Comparison of ENCODE assay signal across 1 cellular context in the genomic region with DNA sequence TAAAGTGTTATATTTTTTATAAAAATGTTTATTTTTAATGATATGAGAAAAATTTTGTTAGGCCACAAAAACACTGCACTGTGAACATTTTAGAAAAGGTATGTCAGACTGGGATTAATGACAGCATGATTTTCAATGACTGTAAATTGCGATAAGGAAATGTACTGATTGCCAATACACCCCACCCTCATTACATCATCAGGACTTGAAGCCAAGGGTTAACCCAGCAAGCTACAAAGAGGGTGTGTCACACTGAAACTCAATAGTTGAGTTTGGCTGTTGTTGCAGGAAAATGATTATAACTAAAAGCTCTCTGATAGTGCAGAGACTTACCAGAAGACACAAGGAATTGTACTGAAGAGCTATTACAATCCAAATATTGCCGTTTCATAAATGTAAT.
A peak's percentile ranks its signal among the peaks of the same experiment; 100 is the strongest.
TF ChIP-seq lines count a peak whose summit lies in the region.

No MANE protein-coding gene starts in this region.

TF ChIP-seq in HEK293, 187 proteins besides CTCF, POLR2A, EP300 and RAD21 (continued from another document):
- peak; percentile 58; the same call in 1 of the 2 replicates for TF ChIP-seq KLF1 (tag by site-specific recombination; IDR thresholded peaks at IDR 0.05)
- TF ChIP-seq, protein P1, sequence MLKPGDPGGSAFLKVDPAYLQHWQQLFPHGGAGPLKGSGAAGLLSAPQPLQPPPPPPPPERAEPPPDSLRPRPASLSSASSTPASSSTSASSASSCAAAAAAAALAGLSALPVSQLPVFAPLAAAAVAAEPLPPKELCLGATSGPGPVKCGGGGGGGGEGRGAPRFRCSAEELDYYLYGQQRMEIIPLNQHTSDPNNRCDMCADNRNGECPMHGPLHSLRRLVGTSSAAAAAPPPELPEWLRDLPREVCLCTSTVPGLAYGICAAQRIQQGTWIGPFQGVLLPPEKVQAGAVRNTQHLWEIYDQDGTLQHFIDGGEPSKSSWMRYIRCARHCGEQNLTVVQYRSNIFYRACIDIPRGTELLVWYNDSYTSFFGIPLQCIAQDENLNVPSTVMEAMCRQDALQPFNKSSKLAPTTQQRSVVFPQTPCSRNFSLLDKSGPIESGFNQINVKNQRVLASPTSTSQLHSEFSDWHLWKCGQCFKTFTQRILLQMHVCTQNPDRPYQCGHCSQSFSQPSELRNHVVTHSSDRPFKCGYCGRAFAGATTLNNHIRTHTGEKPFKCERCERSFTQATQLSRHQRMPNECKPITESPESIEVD (tag by site-specific recombination; IDR thresholded peaks at IDR 0.05) = no peak
- TF ChIP-seq ZNF394 (tag by site-specific recombination; IDR thresholded peaks at IDR 0.05; ENCODE audit: borderline replicate concordance) = no peak
- no peak for TF ChIP-seq ZBTB20 (tag by site-specific recombination; IDR thresholded peaks at IDR 0.05)
- TF ChIP-seq MEIS1 (CRISPR knock-in tag; IDR thresholded peaks at IDR 0.05; ENCODE audit: borderline replicate concordance) = no peak
- TF ChIP-seq ZNF629 (tag by site-specific recombination; IDR thresholded peaks at IDR 0.05) = peak; percentile 38; the same call in 1 of the 2 replicates
- TF ChIP-seq ZNF785 (tag by site-specific recombination; IDR thresholded peaks at IDR 0.05) = no peak
- TF ChIP-seq ZNF24 (tag by site-specific recombination; IDR thresholded peaks at IDR 0.05) = no peak
- no peak for TF ChIP-seq ZBTB48 (tag by site-specific recombination; IDR thresholded peaks at IDR 0.05)
- TF ChIP-seq ZNF140 (tag by site-specific recombination; IDR thresholded peaks at IDR 0.05) = no peak
- TF ChIP-seq ATF2 (tag by site-specific recombination; IDR thresholded peaks at IDR 0.05; ENCODE audit: low read depth) = peak; percentile 75
- TF ChIP-seq ZNF398 (tag by site-specific recombination; IDR thresholded peaks at IDR 0.05) = no peak
- TF ChIP-seq ZNF354C (tag by site-specific recombination; IDR thresholded peaks at IDR 0.05; ENCODE audit: borderline replicate concordance, low read depth) = no peak
- TF ChIP-seq ZNF175 (tag by site-specific recombination; IDR thresholded peaks at IDR 0.05) = no peak
- peak; percentile 60; the same call in 1 of the 2 replicates for TF ChIP-seq ZNF660 (tag by site-specific recombination; IDR thresholded peaks at IDR 0.05)
- no peak for TF ChIP-seq ZFP3 (tag by site-specific recombination; IDR thresholded peaks at IDR 0.05; ENCODE audit: low read depth)
- peak; percentile 93 for TF ChIP-seq KLF10 (tag by site-specific recombination; IDR thresholded peaks at IDR 0.05)
- TF ChIP-seq, protein P2, sequence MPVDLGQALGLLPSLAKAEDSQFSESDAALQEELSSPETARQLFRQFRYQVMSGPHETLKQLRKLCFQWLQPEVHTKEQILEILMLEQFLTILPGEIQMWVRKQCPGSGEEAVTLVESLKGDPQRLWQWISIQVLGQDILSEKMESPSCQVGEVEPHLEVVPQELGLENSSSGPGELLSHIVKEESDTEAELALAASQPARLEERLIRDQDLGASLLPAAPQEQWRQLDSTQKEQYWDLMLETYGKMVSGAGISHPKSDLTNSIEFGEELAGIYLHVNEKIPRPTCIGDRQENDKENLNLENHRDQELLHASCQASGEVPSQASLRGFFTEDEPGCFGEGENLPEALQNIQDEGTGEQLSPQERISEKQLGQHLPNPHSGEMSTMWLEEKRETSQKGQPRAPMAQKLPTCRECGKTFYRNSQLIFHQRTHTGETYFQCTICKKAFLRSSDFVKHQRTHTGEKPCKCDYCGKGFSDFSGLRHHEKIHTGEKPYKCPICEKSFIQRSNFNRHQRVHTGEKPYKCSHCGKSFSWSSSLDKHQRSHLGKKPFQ (tag by site-specific recombination; IDR thresholded peaks at IDR 0.05) = no peak
TF ChIP-seq in HEK293: peak in this region for 6.
